In genomic region chr5:140109050-140109817, GRCh38 we compare ENCODE assay signal across 1 cellular context.
TF ChIP-seq lines count a peak whose summit lies in the region.

No MANE protein-coding gene starts in this region.

TF ChIP-seq in HCT116, 20 proteins besides CTCF, POLR2A, EP300 and RAD21 (continued from another document):
- TF ChIP-seq EGR1 (IDR thresholded peaks at IDR 0.05; ENCODE audit: low read depth): no peak
- TF ChIP-seq TCF7L2 (IDR thresholded peaks at IDR 0.05; ENCODE audit: borderline replicate concordance, extremely low read depth, insufficient read depth, insufficient read length): no peak
- no peak for TF ChIP-seq MAX (IDR thresholded peaks at IDR 0.05)
- no peak for TF ChIP-seq SRF (IDR thresholded peaks at IDR 0.05; ENCODE audit: low read depth)
- TF ChIP-seq, protein P1, sequence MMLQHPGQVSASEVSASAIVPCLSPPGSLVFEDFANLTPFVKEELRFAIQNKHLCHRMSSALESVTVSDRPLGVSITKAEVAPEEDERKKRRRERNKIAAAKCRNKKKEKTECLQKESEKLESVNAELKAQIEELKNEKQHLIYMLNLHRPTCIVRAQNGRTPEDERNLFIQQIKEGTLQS (IDR thresholded peaks at IDR 0.05): no peak
- TF ChIP-seq ZBTB33 (IDR thresholded peaks at IDR 0.05; ENCODE audit: extremely low read depth, insufficient replicate concordance, low read length): no peak
- TF ChIP-seq ZNF274 (IDR thresholded peaks at IDR 0.05; ENCODE audit: low read depth, low read length): no peak
- no peak for TF ChIP-seq SP1 (IDR thresholded peaks at IDR 0.05; ENCODE audit: low read depth)
